8 cellular contexts compared by ENCODE assay signal in the genomic region with DNA sequence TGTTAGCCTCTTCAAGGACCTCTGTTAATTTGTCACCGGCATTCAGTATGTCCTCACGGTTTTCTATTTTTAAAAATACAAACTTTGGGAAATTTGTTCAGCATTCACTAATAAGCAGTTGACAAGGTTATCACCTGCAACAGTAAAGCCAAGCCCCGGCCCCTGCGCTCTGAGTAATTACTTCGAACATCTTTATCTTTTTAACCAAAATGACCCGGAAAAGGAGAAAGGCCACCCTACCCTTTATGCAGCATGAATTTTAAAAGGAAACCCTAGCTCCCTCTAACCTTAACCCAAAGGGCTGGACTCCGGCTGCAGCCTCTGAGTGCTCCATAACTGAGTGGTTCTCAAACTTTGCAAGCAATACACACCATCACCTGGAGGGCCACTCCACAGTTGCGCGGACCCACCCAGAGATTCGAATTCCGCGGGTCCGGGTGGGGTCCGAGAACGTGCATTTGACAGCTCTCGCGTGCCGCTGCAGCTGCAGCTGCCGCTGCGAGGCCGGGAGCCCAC. TPM values are rescaled to one million over a fixed set of nuclear protein-coding genes. Genes with fewer than 3 reads are reported as not detected.
DNase-seq lines count a peak whose midpoint lies in the region; FAIRE-seq and TF ChIP-seq lines count a peak whose summit lies in the region.

No MANE protein-coding gene starts in this region.

- H4K20me1 ChIP-seq in MM.1S (ENCODE audit: insufficient read depth, low read length) = no peaks in the 10 kb centered on the region; the same call in 1 of the 2 replicates
- peaks cover 0 to 1% of the 10 kb centered on the region in 2 experiments for H4K20me1 ChIP-seq in H1 (replicated peaks in 1 of 2; ENCODE audit: control insufficient read depth in 1 of 2, insufficient read depth in 2 of 2, low read length in 2 of 2)

- H3K4me3 Mint-ChIP-seq in osteocyte (ENCODE audit: unreplicated experiment) = peak overlapping the region; percentile 80

- H3K23ac ChIP-seq in H1 (ENCODE audit: insufficient read length) = no peak overlapping the region

- TF ChIP-seq CTCF in MM.1S (IDR thresholded peaks at IDR 0.05; ENCODE audit: low read length) = no peak
- no peak for TF ChIP-seq CTCF in H1 (IDR thresholded peaks at IDR 0.05; ENCODE audit: control extremely low read depth in 1 of 3, insufficient read depth in 1 of 3, low read depth in 1 of 3, low read length in 3 of 3)
- no peak for TF ChIP-seq CTCF in osteocyte (IDR thresholded peaks at IDR 0.05)

- peaks cover 3% of the 10 kb centered on the region; the same call in 1 of the 2 replicates for H3K79me1 ChIP-seq in H1 (ENCODE audit: low read depth, low read length)

- TF ChIP-seq RAD21 in H1 (IDR thresholded peaks at IDR 0.05 in 1 of 2, conservative IDR thresholded peaks at IDR 0.05 in 1 of 2; ENCODE audit: low read depth in 2 of 2, low read length in 2 of 2) = no peak

- H3K27ac ChIP-seq in MM.1S (ENCODE audit: low read length) (peak overlapping the region; percentile 96; the same call in 1 of the 2 replicates), H1 (ENCODE audit: low read depth, low read length) (peak overlapping the region; percentile 91; the same call in 1 of the 2 replicates)

- no peak for TF ChIP-seq EP300 in H1 (IDR thresholded peaks at IDR 0.05; ENCODE audit: borderline replicate concordance in 1 of 2, low read depth in 2 of 2, low read length in 2 of 2)

- H3K23me2 ChIP-seq in H1 (ENCODE audit: low read depth, low read length) = peaks cover 8% of the 10 kb centered on the region; the same call in 1 of the 2 replicates

- H3K9me3 Mint-ChIP-seq in osteocyte (ENCODE audit: unreplicated experiment) = no peaks in the 10 kb centered on the region

- FAIRE-seq in H1 (lab: Jason Lieb, UNC) = no peak

- H3K14ac ChIP-seq in H1 (ENCODE audit: insufficient read length) = no peak overlapping the region

- no peak overlapping the region for H3K4ac ChIP-seq in H1 (replicated peaks; ENCODE audit: insufficient read length, low read depth, low read length)

- H3K18ac ChIP-seq in H1 (ENCODE audit: extremely low read depth, low read length) = no peak overlapping the region

- H4K91ac ChIP-seq in H1 (replicated peaks; ENCODE audit: insufficient read length, low read length) = no peak overlapping the region

- H3K79me2 ChIP-seq in MM.1S (ENCODE audit: low read length) (peaks cover 29% of the 10 kb centered on the region), H1 (ENCODE audit: control insufficient read depth in 1 of 2, insufficient read depth in 2 of 2, low read length in 2 of 2) (peaks cover 0 to 16% of the 10 kb centered on the region in 2 experiments; a peak in 2 of 4 replicates)

- peak overlapping the region; percentile 18 for H3K56ac ChIP-seq in H1 (replicated peaks; ENCODE audit: insufficient read length, low read depth, low read length)

- 0 out of 2 replicates have a peak overlapping the region, but pooled peaks have one; percentile 15 for H2AK5ac ChIP-seq in H1 (ENCODE audit: low read depth, low read length)

- no peak overlapping the region for H2BK15ac ChIP-seq in H1 (ENCODE audit: low read length)

- CTCF ChIA-PET in H1 (lab: Charles Lee; ENCODE audit: partially characterized antibody) = interaction anchor here (0.9 to 1.9 kb wide), 5 partner anchors 9 to 78 kb away, joined by 4 to 7 read pairs (median 5); no protein-coding TSS in a partner anchor

- 19% methylated on average over 21 of the region's 21 CpGs; no CpG with 5 or more reads in 1 of the 2 experiments for WGBS in H1 (ENCODE audit: extremely low coverage in 1 of 2, insufficient coverage in 1 of 2, insufficient read length in 1 of 2, insufficient replicate concordance in 2 of 2, low coverage in 1 of 2, low lambda C conversion rate in 2 of 2, missing lambda C conversion rate in 1 of 2), 2 experiments

- peak; percentile 5 for DNase-seq in stimulated activated CD8-positive, alpha-beta memory T cell treated with anti-CD3 and anti-CD28 coated beads, Interleukin-15, amount 100 ng/mL, for 24 hours (ENCODE audit: low read depth)
- no peak for DNase-seq in stimulated activated CD8-positive, alpha-beta memory T cell treated with anti-CD3 and anti-CD28 coated beads, Interleukin-4, amount 100 ng/mL, for 48 hours
- DNase-seq in MM.1S = no peak
- DNase-seq in H1 (ENCODE audit: low read depth in 1 of 2, low spot score in 2 of 2) = no peak
- no peak for DNase-seq in osteocyte (ENCODE audit: extremely low spot score, unreplicated experiment)
- no peak for DNase-seq in COR-L47 (lab: John Stamatoyannopoulos, UW)
- no peak for DNase-seq in NCI-H2227 (lab: John Stamatoyannopoulos, UW; ENCODE audit: unreplicated experiment)
- DNase-seq in cerebellum (ENCODE audit: low spot score) = no peak

- no peaks in the 10 kb centered on the region for H3K9me2 ChIP-seq in MM.1S (replicated peaks; ENCODE audit: insufficient read depth, low read length)

- no peaks in the 10 kb centered on the region for H3K27me3 ChIP-seq in MM.1S (replicated peaks; ENCODE audit: insufficient read depth, low read length)
- no peaks in the 10 kb centered on the region for H3K27me3 ChIP-seq in H1 (replicated peaks in 1 of 4; ENCODE audit: control insufficient read depth in 3 of 4, extremely low read depth in 1 of 4, insufficient read depth in 3 of 4, low read length in 3 of 4)

- H3K9me3 ChIP-seq in MM.1S (replicated peaks; ENCODE audit: insufficient read depth, low read length) = no peaks in the 10 kb centered on the region; the same call in 1 of the 2 replicates
- H3K9me3 ChIP-seq in H1 (ENCODE audit: insufficient read depth in 2 of 2, low read depth in 1 of 2, low read length in 1 of 2) = peaks cover 18 to 29% of the 10 kb centered on the region in 2 experiments

- H3K9ac ChIP-seq in MM.1S (ENCODE audit: low read length) = peak overlapping the region; percentile 100
- peak overlapping the region; percentile 29 to 94 (median 90); a peak in 6 of 7 replicates for H3K9ac ChIP-seq in H1 (replicated peaks in 1 of 4; ENCODE audit: extremely low read depth in 1 of 4, low read depth in 3 of 4, low read length in 3 of 4)

- peak overlapping the region; percentile 47 for H3K27ac Mint-ChIP-seq in osteocyte (ENCODE audit: unreplicated experiment)

- H2BK12ac ChIP-seq in H1 (ENCODE audit: low read depth, low read length) = no peak overlapping the region

- H2BK120ac ChIP-seq in H1 (replicated peaks; ENCODE audit: low read depth, low read length) = no peak overlapping the region

- H3K36me3 ChIP-seq in MM.1S (replicated peaks; ENCODE audit: insufficient read depth, low read length) (peaks cover 4% of the 10 kb centered on the region; the same call in 1 of the 2 replicates), H1 (ENCODE audit: control insufficient read depth in 2 of 4, insufficient read depth in 4 of 4, low read length in 3 of 4) (peaks cover 6 to 17% (median 7%) of the 10 kb centered on the region in 4 experiments; a peak in 6 of 8 replicates)

- POLR2A ChIA-PET in H1 (lab: Charles Lee; ENCODE audit: partially characterized antibody) = interaction anchor here (0.6 to 3.5 kb wide), 12 partner anchors 9 to 249 kb away, joined by 3 to 18 read pairs (median 4); a partner anchor contains a TSS

- TF ChIP-seq POLR2A in H1 (IDR thresholded peaks at IDR 0.05; ENCODE audit: control extremely low read depth in 1 of 2, low read depth in 2 of 2, low read length in 2 of 2) = no peak

- H3K4me1 ChIP-seq in MM.1S (ENCODE audit: low read length) (0 out of 2 replicates have a peak, but pooled peaks cover 6% of the 10 kb centered on the region), H1 (replicated peaks in 1 of 4; ENCODE audit: control insufficient read depth in 3 of 4, insufficient read depth in 4 of 4, low read length in 3 of 4) (peaks cover 0 to 3% (median 1%) of the 10 kb centered on the region in 4 experiments; a peak in 2 of 7 replicates)

- peaks cover 5% of the 10 kb centered on the region for H3K36me3 Mint-ChIP-seq in osteocyte (ENCODE audit: unreplicated experiment)

- H4K8ac ChIP-seq in H1 (ENCODE audit: extremely low read depth, insufficient read depth, low read length) = peak overlapping the region; percentile 80; the same call in 1 of the 2 replicates

- H4K5ac ChIP-seq in H1 (ENCODE audit: insufficient read length, low read depth, low read length) = no peak overlapping the region

- H3K4me3 ChIP-seq in MM.1S (ENCODE audit: low read length) (peak overlapping the region; percentile 99), H1 (ENCODE audit: extremely low read depth in 1 of 4, insufficient read depth in 2 of 4, low read depth in 3 of 4, low read length in 4 of 4) (peak overlapping the region; percentile 77 to 93 (median 83))

- peak overlapping the region; percentile 75 for H2AFZ ChIP-seq in MM.1S (ENCODE audit: low read length)
- no peak overlapping the region for H2AFZ ChIP-seq in H1 (ENCODE audit: low read length)

- H3K4me1 Mint-ChIP-seq in osteocyte (ENCODE audit: unreplicated experiment) = peaks cover 15% of the 10 kb centered on the region

- H3K4me2 ChIP-seq in MM.1S (ENCODE audit: low read depth, low read length) (peak overlapping the region; percentile 93), H1 (ENCODE audit: insufficient read depth in 1 of 2, low read depth in 2 of 2, low read length in 2 of 2) (peak overlapping the region; percentile 70 to 81)

- H3F3A ChIP-seq in MM.1S (ENCODE audit: insufficient read depth, low read length) = peaks cover 2% of the 10 kb centered on the region; the same call in 1 of the 2 replicates

- no peak overlapping the region for H2BK20ac ChIP-seq in H1 (ENCODE audit: low read length)

- 0 out of 2 replicates have a peak overlapping the region, but pooled peaks have one; percentile 28 for H2BK5ac ChIP-seq in H1 (ENCODE audit: low read depth, low read length)

- no peaks in the 10 kb centered on the region for H3K27me3 Mint-ChIP-seq in osteocyte (ENCODE audit: unreplicated experiment)

RNA-seq across cellular contexts. Expression of a gene that starts 0.9 kb away (rescaled TPM):
- total RNA-seq in H1 (2021; fragmentation: NEBNext Ultra II Directional; extraction: Animal tissue kit (Norgen Biotek cat#: 25700)) = 65.5 and 66.0 TPM in 2 replicates
- 40.3 and 48.6 TPM in 2 replicates for polyA plus RNA-seq in H1 (2011; rRNA removed)
- polyA plus RNA-seq in H1 (2011; cell fraction: cytosol; rRNA removed) = 68.1 TPM
- 62.3 TPM for polyA plus RNA-seq in H1 (2011; cell fraction: nucleus; rRNA removed)
- 44.9 to 53.8 TPM (median 48.2 TPM) in 4 replicates for polyA plus RNA-seq in H1 (2012, experiment 1 of 2)
- 14.4 TPM for polyA plus RNA-seq in H1 (2012, experiment 2 of 2)
- polyA plus RNA-seq in H1 (2013, experiment 1 of 2) = 80.9 TPM
- 73.2 TPM for polyA plus RNA-seq in H1 (2013, experiment 2 of 2)
- 19.1 and 22.4 TPM in 2 replicates for polyA minus RNA-seq in H1 (2011; rRNA and poly(A)+ RNA removed)
- polyA minus RNA-seq in H1 (2011; cell fraction: cytosol; rRNA and poly(A)+ RNA removed) = 21.9 TPM
- 32.6 TPM for polyA minus RNA-seq in H1 (2011; cell fraction: nucleus; rRNA and poly(A)+ RNA removed)
- 31.0 and 34.3 TPM in 2 replicates for total RNA-seq in osteocyte
- 41.6 TPM for total RNA-seq in cerebellum

RNA-seq across cellular contexts. Expression of a gene that starts 14.9 kb away (rescaled TPM):
- 46.6 and 48.5 TPM in 2 replicates for total RNA-seq in H1 (2021; fragmentation: NEBNext Ultra II Directional; extraction: Animal tissue kit (Norgen Biotek cat#: 25700))
- polyA plus RNA-seq in H1 (2011; rRNA removed) = 19.0 and 21.2 TPM in 2 replicates
- polyA plus RNA-seq in H1 (2011; cell fraction: cytosol; rRNA removed) = 21.7 TPM
- 35.3 TPM for polyA plus RNA-seq in H1 (2011; cell fraction: nucleus; rRNA removed)
- polyA plus RNA-seq in H1 (2012, experiment 1 of 2) = 37.9 to 45.2 TPM (median 41.0 TPM) in 4 replicates
- polyA plus RNA-seq in H1 (2012, experiment 2 of 2) = 28.0 TPM
- polyA plus RNA-seq in H1 (2013, experiment 1 of 2) = 33.0 TPM
- polyA plus RNA-seq in H1 (2013, experiment 2 of 2) = 30.4 TPM
- polyA minus RNA-seq in H1 (2011; rRNA and poly(A)+ RNA removed) = 20.7 and 23.7 TPM in 2 replicates
- polyA minus RNA-seq in H1 (2011; cell fraction: cytosol; rRNA and poly(A)+ RNA removed) = 20.1 TPM
- 39.3 TPM for polyA minus RNA-seq in H1 (2011; cell fraction: nucleus; rRNA and poly(A)+ RNA removed)
- total RNA-seq in osteocyte = 64.2 and 65.5 TPM in 2 replicates
- 27.0 TPM for total RNA-seq in cerebellum

RNA-seq across cellular contexts. Expression of a gene that starts 46.2 kb away (rescaled TPM):
- total RNA-seq in H1 (2021; fragmentation: NEBNext Ultra II Directional; extraction: Animal tissue kit (Norgen Biotek cat#: 25700)) = 26.9 and 28.6 TPM in 2 replicates
- 6.1 and 8.8 TPM in 2 replicates for polyA plus RNA-seq in H1 (2011; rRNA removed)
- 9.7 TPM for polyA plus RNA-seq in H1 (2011; cell fraction: cytosol; rRNA removed)
- 8.3 TPM for polyA plus RNA-seq in H1 (2011; cell fraction: nucleus; rRNA removed)
- 10.1 to 15.2 TPM (median 12.6 TPM) in 4 replicates for polyA plus RNA-seq in H1 (2012, experiment 1 of 2)
- 1.4 TPM for polyA plus RNA-seq in H1 (2012, experiment 2 of 2)
- polyA plus RNA-seq in H1 (2013, experiment 1 of 2) = 10.3 TPM
- polyA plus RNA-seq in H1 (2013, experiment 2 of 2) = 10.6 TPM
- 27.3 and 28.2 TPM in 2 replicates for polyA minus RNA-seq in H1 (2011; rRNA and poly(A)+ RNA removed)
- 12.6 TPM for polyA minus RNA-seq in H1 (2011; cell fraction: cytosol; rRNA and poly(A)+ RNA removed)
- polyA minus RNA-seq in H1 (2011; cell fraction: nucleus; rRNA and poly(A)+ RNA removed) = 25.9 TPM
- 29.0 and 30.6 TPM in 2 replicates for total RNA-seq in osteocyte
- 31.8 TPM for total RNA-seq in cerebellum
